1 cellular context compared by ENCODE assay signal in genomic region chr16:11127610-11128195, GRCh38.
TF ChIP-seq lines count a peak whose summit lies in the region.

No MANE protein-coding gene starts in this region.

TF ChIP-seq in K562, 482 proteins besides CTCF, POLR2A, EP300 and RAD21 (continued from another document):
- TF ChIP-seq, protein P1, sequence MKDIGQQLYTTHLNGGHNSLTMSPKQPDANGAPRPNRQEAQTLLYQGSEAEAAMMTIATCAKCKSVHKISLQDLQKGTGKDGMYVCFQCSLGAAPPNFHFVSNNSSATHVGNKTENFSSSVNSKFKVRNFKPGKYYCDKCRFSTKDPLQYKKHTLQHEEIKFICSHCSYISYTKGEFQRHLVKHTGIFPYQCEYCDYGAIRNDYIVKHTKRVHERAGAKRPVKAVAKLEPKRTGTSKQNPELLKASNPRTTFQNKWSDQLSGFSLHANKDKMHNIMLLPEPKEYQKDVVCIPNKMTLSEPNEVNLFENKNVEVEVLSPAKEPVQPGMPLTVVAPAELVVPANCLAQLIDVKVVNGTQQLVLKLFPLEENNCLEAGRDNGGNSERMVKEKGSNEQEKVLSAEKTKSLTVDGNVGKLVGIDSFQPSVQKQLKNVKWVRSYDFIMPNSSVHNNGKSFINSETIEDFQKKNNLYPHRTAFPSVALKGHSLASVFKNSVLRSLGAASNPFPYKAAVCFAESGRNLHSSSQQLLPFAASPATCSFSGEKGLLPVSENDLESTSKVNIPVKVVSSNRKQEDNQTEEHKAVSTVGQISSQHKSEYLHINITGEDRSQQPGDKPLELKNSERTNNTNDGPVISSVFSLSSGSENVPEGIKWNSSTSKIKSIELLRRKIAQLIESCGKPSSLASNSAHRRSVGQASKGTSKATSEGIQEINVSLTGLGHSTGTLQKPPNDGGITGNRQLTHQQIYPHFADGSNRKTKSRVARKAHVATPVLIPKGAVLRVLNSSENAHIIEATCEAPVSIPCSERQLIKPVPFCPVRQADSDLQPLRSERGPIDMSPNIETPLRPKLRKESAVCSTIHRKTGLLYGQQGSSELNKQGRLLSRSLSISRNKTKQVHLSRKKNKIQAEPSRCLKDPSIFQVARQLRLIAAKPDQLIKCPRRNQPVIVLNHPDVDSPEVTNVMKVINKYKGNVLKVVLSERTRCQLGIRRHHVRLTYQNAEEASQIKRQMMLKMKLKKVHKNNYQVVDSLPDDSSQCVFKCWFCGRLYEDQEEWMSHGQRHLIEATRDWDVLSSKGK (CRISPR knock-in tag; IDR thresholded peaks at IDR 0.05): no peak
- TF ChIP-seq PTBP1 (IDR thresholded peaks at IDR 0.05; ENCODE audit: low read depth, low read length): no peak
- TF ChIP-seq ZNF146 (CRISPR knock-in tag; IDR thresholded peaks at IDR 0.05; ENCODE audit: unreplicated experiment): no peak
